ENCODE assay signal across 7 cellular contexts in genomic region chr3:60274098-60274497, GRCh38.
"Had no signal": no experiment of that assay in that cellular context is flagged by ENCODE, and none has a peak within 500 bp of the region (broad histone marks: within the 10 kb centered on the region; RNA-seq: fewer than 3 reads in every experiment).

No MANE protein-coding gene starts in this region.

- FAIRE-seq: GM12878, GM12891, GM12892, GM18507, GM19239 had no signal

- ATAC-seq: GM12878 had no signal

- DNase-seq: GDM1, GF-D8 had no signal

- H3K4me3 ChIP-seq: GM12878 had no signal
